In genomic region chr4:19844436-19844835, GRCh38 we compare ENCODE assay signal across 1 cellular context.
TF ChIP-seq lines count a peak whose summit lies in the region.

No MANE protein-coding gene starts in this region.

TF ChIP-seq in SK-N-SH, 30 proteins besides CTCF, POLR2A, EP300 and RAD21 (continued from another document):
- TF ChIP-seq RCOR1 (IDR thresholded peaks at IDR 0.05; ENCODE audit: low read length) (no peak), TAF1 (IDR thresholded peaks at IDR 0.05; ENCODE audit: borderline replicate concordance, low read depth, low read length) (no peak)
